In the genomic region with DNA sequence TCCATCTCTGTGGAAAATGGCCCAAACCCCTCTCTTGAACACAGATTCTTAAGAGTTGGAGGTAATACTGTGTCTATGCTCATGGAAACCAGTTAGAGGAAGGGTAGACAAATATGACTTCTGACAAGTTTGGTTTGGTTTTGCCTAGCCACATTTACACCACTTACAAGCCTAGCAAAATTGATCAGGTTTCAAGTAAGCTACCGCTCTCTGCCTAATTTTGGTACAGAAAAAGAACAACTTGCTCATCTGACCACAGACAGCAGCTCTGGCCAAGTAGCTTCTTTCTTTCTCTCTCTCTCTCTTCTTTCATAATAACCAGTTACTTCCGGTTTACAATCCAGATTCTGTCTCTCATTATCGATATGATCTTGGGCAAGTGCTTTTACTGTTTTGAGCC, we compare ENCODE assay signal across 12 cellular contexts.
DNase-seq lines count a peak whose midpoint lies in the region; ATAC-seq and TF ChIP-seq lines count a peak whose summit lies in the region.
"Had no signal": no experiment of that assay in that cellular context is flagged by ENCODE, and none has a peak within 500 bp of the region (broad histone marks: within the 10 kb centered on the region; RNA-seq: fewer than 3 reads in every experiment).

No MANE protein-coding gene starts in this region.

- peaks cover 2% of the 10 kb centered on the region for H3K27me3 Mint-ChIP-seq in activated CD4-positive, alpha-beta T cell treated with anti-CD3 and anti-CD28 coated beads, Interleukin-2, amount 10 ng/mL, durations not matched to agents 24 days and 14 days
- peaks cover 0 to 11% of the 10 kb centered on the region in 2 donors for H3K27me3 Mint-ChIP-seq in T-cell

- H3K4me3 ChIP-seq in fibroblast of villous mesenchyme (ENCODE audit: low read depth, low read length) (no peak overlapping the region), upper lobe of right lung (no peak overlapping the region), ovary (no peak overlapping the region)
- H3K4me3 ChIP-seq: A549, psoas muscle had no signal

- peak overlapping the region; percentile 64 for H3K4me3 Mint-ChIP-seq in activated CD4-positive, alpha-beta T cell treated with anti-CD3 and anti-CD28 coated beads, Interleukin-2, amount 10 ng/mL, durations not matched to agents 24 days and 14 days
- H3K4me3 Mint-ChIP-seq in T-cell, result no peak overlapping the region

- TF ChIP-seq CTCF in fibroblast of villous mesenchyme (IDR thresholded peaks at IDR 0.05; ENCODE audit: insufficient read depth, low read depth, low read length) (no peak), upper lobe of right lung (IDR thresholded peaks at IDR 0.05) (no peak), ovary (IDR thresholded peaks at IDR 0.05) (no peak)

- peaks cover 20% of the 10 kb centered on the region for H3K4me1 Mint-ChIP-seq in activated CD4-positive, alpha-beta T cell treated with anti-CD3 and anti-CD28 coated beads, Interleukin-2, amount 10 ng/mL, durations not matched to agents 24 days and 14 days
- H3K4me1 Mint-ChIP-seq in T-cell, result peaks cover 0 to 15% (median 6%) of the 10 kb centered on the region in 3 donors

- no peaks in the 10 kb centered on the region for H3K27me3 ChIP-seq in upper lobe of right lung
- no peaks in the 10 kb centered on the region for H3K27me3 ChIP-seq in ovary

- TF ChIP-seq EP300 in ovary (IDR thresholded peaks at IDR 0.05), result no peak

- no peaks in the 10 kb centered on the region for H3K9me3 Mint-ChIP-seq in activated CD4-positive, alpha-beta T cell treated with anti-CD3 and anti-CD28 coated beads, Interleukin-2, amount 10 ng/mL, durations not matched to agents 24 days and 14 days
- H3K9me3 Mint-ChIP-seq in T-cell, result no peaks in the 10 kb centered on the region

- H3K36me3 ChIP-seq in upper lobe of right lung, result no peaks in the 10 kb centered on the region
- no peaks in the 10 kb centered on the region for H3K36me3 ChIP-seq in ovary

- peak; percentile 76 for ATAC-seq in GM21576 (IDR thresholded peaks at IDR 0.05; ENCODE audit: unreplicated experiment)
- ATAC-seq in HG03354 (IDR thresholded peaks at IDR 0.05; ENCODE audit: poor library complexity, severe bottlenecking, unreplicated experiment), result peak; percentile 69
- no peak for ATAC-seq in upper lobe of right lung
- ATAC-seq in T-cell (replicated peaks in 1 of 4), result no peak
- ATAC-seq: A549, psoas muscle had no signal

- no peaks in the 10 kb centered on the region for H3K9me3 ChIP-seq in upper lobe of right lung
- no peaks in the 10 kb centered on the region for H3K9me3 ChIP-seq in ovary
- H3K9me3 ChIP-seq: A549, psoas muscle had no signal

- POLR2A ChIA-PET in T-cell (lab: Charles Lee), result no interaction called here

- peak; percentile 54 for DNase-seq in activated CD4-positive, alpha-beta T cell treated with anti-CD3 and anti-CD28 coated beads, Interleukin-2, amount 10 ng/mL, durations not matched to agents 24 days and 14 days
- DNase-seq in activated CD4-positive, alpha-beta T cell treated with anti-CD3 and anti-CD28 coated beads, Interleukin-2, amount 50 U/mL, for 4 hours, result no peak
- DNase-seq in fibroblast of villous mesenchyme (ENCODE audit: low read depth) (peak; percentile 1), upper lobe of right lung (no peak), ovary (no peak), T-cell (no peak)
- DNase-seq: activated CD4-positive, CD25-positive, alpha-beta regulatory T cell treated with anti-CD3 and anti-CD28 coated beads, Interleukin-2, amount 50 U/mL, for 72 hours; central memory CD4-positive, alpha-beta T cell; psoas muscle had no signal

- 56 to 57% (median 57%) methylated on average over 3 of the region's 3 CpGs for WGBS in ovary, 3 donors

- H3K27ac ChIP-seq in upper lobe of right lung (no peak overlapping the region), ovary (no peak overlapping the region)
- H3K27ac ChIP-seq: A549, psoas muscle had no signal

- intact Hi-C loops in activated CD4-positive, alpha-beta T cell treated with anti-CD3 and anti-CD28 coated beads, Interleukin-2, amount 10 ng/mL, durations not matched to agents 24 days and 14 days (cut with micrococcal nuclease), result loop anchor here (1.0 to 10.0 kb wide), 5 partner anchors 49 to 1505 kb away; no protein-coding TSS in a partner anchor
- intact Hi-C loops in upper lobe of right lung (cut with DNase I), result no loop called here
- intact Hi-C loops in ovary (cut with DNase I), result no loop called here

- H3K36me3 Mint-ChIP-seq in activated CD4-positive, alpha-beta T cell treated with anti-CD3 and anti-CD28 coated beads, Interleukin-2, amount 10 ng/mL, durations not matched to agents 24 days and 14 days (ENCODE audit: low read depth), result peaks cover 3% of the 10 kb centered on the region
- no peaks in the 10 kb centered on the region for H3K36me3 Mint-ChIP-seq in T-cell

- no peaks in the 10 kb centered on the region for H3K4me1 ChIP-seq in upper lobe of right lung
- H3K4me1 ChIP-seq in ovary (ENCODE audit: insufficient read depth), result no peaks in the 10 kb centered on the region
- H3K4me1 ChIP-seq: A549, psoas muscle had no signal

- TF ChIP-seq POLR2A in ovary (IDR thresholded peaks at IDR 0.05), result no peak

- CTCF ChIA-PET in T-cell (lab: Charles Lee), result no interaction called here

- H3K27ac Mint-ChIP-seq in activated CD4-positive, alpha-beta T cell treated with anti-CD3 and anti-CD28 coated beads, Interleukin-2, amount 10 ng/mL, durations not matched to agents 24 days and 14 days, result peak overlapping the region; percentile 96
- H3K27ac Mint-ChIP-seq in T-cell, result no peak overlapping the region

Comparison
In these comparisons a context has a peak if more than half of its experiments do, and no peak if none do; other contexts are left out.
1. DNase-seq: peak in activated CD4-positive, alpha-beta T cell treated with anti-CD3 and anti-CD28 coated beads, Interleukin-2, amount 10 ng/mL, durations not matched to agents 24 days and 14 days (single experiment) and fibroblast of villous mesenchyme (single experiment); none in activated CD4-positive, alpha-beta T cell treated with anti-CD3 and anti-CD28 coated beads, Interleukin-2, amount 50 U/mL, for 4 hours (0 of 2), upper lobe of right lung (single experiment), ovary (0 of 5) and T-cell (0 of 34).
2. ATAC-seq: peak in GM21576 (single experiment) and HG03354 (single experiment); none in upper lobe of right lung (single experiment) and T-cell (0 of 4).